In the genomic region with DNA sequence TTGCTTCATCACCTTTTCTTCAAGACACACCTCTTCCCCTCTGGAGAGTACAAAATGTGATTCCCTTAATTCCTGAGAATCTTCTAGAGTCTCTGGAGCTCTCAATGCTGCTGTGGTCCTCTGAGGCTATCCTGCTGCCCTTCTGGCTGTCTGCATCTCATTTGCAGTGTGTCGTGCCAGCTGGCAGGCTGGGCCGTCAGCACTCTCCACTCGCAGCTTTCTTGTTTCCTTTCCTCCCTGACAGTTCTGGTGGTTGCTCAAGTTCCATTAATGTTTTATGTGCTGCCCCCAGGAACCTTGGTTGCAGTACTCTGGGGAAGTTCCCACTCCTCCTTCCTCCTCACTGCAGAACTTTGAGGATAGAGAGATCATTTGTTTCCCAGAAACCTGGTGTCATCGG, we compare ENCODE assay signal across 14 cellular contexts.
DNase-seq lines count a peak whose midpoint lies in the region; ATAC-seq and TF ChIP-seq lines count a peak whose summit lies in the region.
"Had no signal": no experiment of that assay in that cellular context is flagged by ENCODE, and none has a peak within 500 bp of the region (broad histone marks: within the 10 kb centered on the region; RNA-seq: fewer than 3 reads in every experiment).

No MANE protein-coding gene starts in this region.

- H2BK120ac ChIP-seq in neuronal stem cell (ENCODE audit: low read depth, low read length): no peak overlapping the region

- H3K27me3 ChIP-seq in neuronal stem cell (ENCODE audit: control insufficient read depth in 3 of 3, insufficient read depth in 3 of 3, low read depth in 1 of 3, low read length in 3 of 3) (no peaks in the 10 kb centered on the region), esophagus squamous epithelium (no peaks in the 10 kb centered on the region), H7 (ENCODE audit: control insufficient read depth, insufficient read depth, low read length) (no peaks in the 10 kb centered on the region)

- H2BK15ac ChIP-seq in neuronal stem cell (ENCODE audit: low read length): no peak overlapping the region

- H3K4ac ChIP-seq in neuronal stem cell (ENCODE audit: low read length): no peak overlapping the region

- no peak overlapping the region for H3K4me2 ChIP-seq in neuronal stem cell (ENCODE audit: insufficient read depth, low read length, poor library complexity, severe bottlenecking)

- peak overlapping the region; percentile 67 for H3K18ac ChIP-seq in neuronal stem cell (ENCODE audit: low read length)

- TF ChIP-seq POLR2A in esophagus squamous epithelium (IDR thresholded peaks at IDR 0.05): no peak

- DNase-seq in AG08395 (ENCODE audit: low spot score) (peak; percentile 67), NCI-H524 treated with DMSO at 0.1 percent for 48 hours (lab: John Stamatoyannopoulos, UW) (peak; percentile 50), head of caudate nucleus (peak in 27 of 42 donors; percentile 10 to 64 (median 27)), neuronal stem cell (ENCODE audit: low spot score) (no peak), esophagus squamous epithelium (lab: John Stamatoyannopoulos, UW) (no peak), H7 (no peak)
- DNase-seq: activated naive CD8-positive, alpha-beta T cell treated with anti-CD3 and anti-CD28 coated beads, Interleukin-2, amount 50 U/mL, for 24 hours; naive thymus-derived CD8-positive, alpha-beta T cell; NCI-H1436; OCI-M1; stimulated activated naive CD4-positive, alpha-beta T cell; T-helper 9 cell had no signal

- no peak for TF ChIP-seq CTCF in esophagus squamous epithelium (IDR thresholded peaks at IDR 0.05)

- no peak overlapping the region for H2AFZ ChIP-seq in neuronal stem cell (ENCODE audit: low read length)

- H3K4me3 ChIP-seq in neuronal stem cell (ENCODE audit: low read length in 2 of 2) (no peak overlapping the region), esophagus squamous epithelium (no peak overlapping the region), H7 (ENCODE audit: insufficient read depth, low read depth, low read length) (no peak overlapping the region)

- H4K8ac ChIP-seq in neuronal stem cell (ENCODE audit: low read depth, low read length): no peak overlapping the region

- no peak overlapping the region for H3K14ac ChIP-seq in neuronal stem cell (ENCODE audit: low read length)

- H3K36me3 ChIP-seq in neuronal stem cell (replicated peaks in 1 of 2; ENCODE audit: control insufficient read depth in 2 of 2, insufficient read depth in 2 of 2, low read length in 2 of 2) (no peaks in the 10 kb centered on the region), esophagus squamous epithelium (no peaks in the 10 kb centered on the region), H7 (replicated peaks; ENCODE audit: control insufficient read depth, insufficient read depth, low read length) (no peaks in the 10 kb centered on the region)

- no peak overlapping the region for H3K27ac ChIP-seq in neuronal stem cell (replicated peaks; ENCODE audit: low read length)
- H3K27ac ChIP-seq in esophagus squamous epithelium: no peak overlapping the region

- H3K9me3 ChIP-seq in neuronal stem cell (replicated peaks in 1 of 2; ENCODE audit: control insufficient read depth in 2 of 2, insufficient read depth in 1 of 2, low read depth in 1 of 2, low read length in 2 of 2) (no peaks in the 10 kb centered on the region), esophagus squamous epithelium (no peaks in the 10 kb centered on the region)

- H3K9ac ChIP-seq in neuronal stem cell (ENCODE audit: low read depth, low read length, poor library complexity): no peak overlapping the region

- no peak overlapping the region for H3K23ac ChIP-seq in neuronal stem cell (ENCODE audit: low read depth, low read length, poor library complexity)

- H3K4me1 ChIP-seq in neuronal stem cell (ENCODE audit: control insufficient read depth in 2 of 2, insufficient read depth in 1 of 2, low read depth in 1 of 2, low read length in 2 of 2) (peaks cover 17 to 18% of the 10 kb centered on the region in 2 donors), esophagus squamous epithelium (peaks cover 0 to 21% (median 0%) of the 10 kb centered on the region in 3 donors)

- H4K91ac ChIP-seq in neuronal stem cell (ENCODE audit: low read depth, low read length, poor library complexity): no peak overlapping the region

- ATAC-seq in GM18520 (IDR thresholded peaks at IDR 0.05; ENCODE audit: unreplicated experiment) (no peak), HG03196 (IDR thresholded peaks at IDR 0.05; ENCODE audit: unreplicated experiment) (no peak)
- ATAC-seq: activated naive CD8-positive, alpha-beta T cell treated with anti-CD3 and anti-CD28 coated beads, Interleukin-2, amount 50 U/mL, for 24 hours; naive thymus-derived CD8-positive, alpha-beta T cell had no signal

- no CpG with 5 or more reads among the region's 4 CpGs for WGBS in neuronal stem cell (ENCODE audit: extremely low coverage in 2 of 2, insufficient read length in 2 of 2, insufficient replicate concordance in 1 of 2), 2 donors
- WGBS in esophagus squamous epithelium, 2 donors: 48 to 69% methylated on average over 4 of the region's 4 CpGs

- intact Hi-C loops in head of caudate nucleus (cut with DNase I): no loop called here
- intact Hi-C loops in esophagus squamous epithelium (cut with DNase I): no loop called here

- no peak overlapping the region for H2BK5ac ChIP-seq in neuronal stem cell (ENCODE audit: low read length)

- no peak overlapping the region for H2AK5ac ChIP-seq in neuronal stem cell (ENCODE audit: low read depth, low read length)

- no peak overlapping the region for H2BK12ac ChIP-seq in neuronal stem cell (ENCODE audit: low read length)

- H3K79me1 ChIP-seq in neuronal stem cell (ENCODE audit: low read depth, low read length): no peaks in the 10 kb centered on the region

Comparison
In these comparisons a context has a peak if more than half of its experiments do, and no peak if none do; other contexts are left out.
1. DNase-seq: peak in AG08395 (single experiment), NCI-H524 treated with DMSO at 0.1 percent for 48 hours (single experiment) and head of caudate nucleus (27 of 42); none in neuronal stem cell (single experiment), esophagus squamous epithelium (single experiment) and H7 (single experiment).